In the genomic region with DNA sequence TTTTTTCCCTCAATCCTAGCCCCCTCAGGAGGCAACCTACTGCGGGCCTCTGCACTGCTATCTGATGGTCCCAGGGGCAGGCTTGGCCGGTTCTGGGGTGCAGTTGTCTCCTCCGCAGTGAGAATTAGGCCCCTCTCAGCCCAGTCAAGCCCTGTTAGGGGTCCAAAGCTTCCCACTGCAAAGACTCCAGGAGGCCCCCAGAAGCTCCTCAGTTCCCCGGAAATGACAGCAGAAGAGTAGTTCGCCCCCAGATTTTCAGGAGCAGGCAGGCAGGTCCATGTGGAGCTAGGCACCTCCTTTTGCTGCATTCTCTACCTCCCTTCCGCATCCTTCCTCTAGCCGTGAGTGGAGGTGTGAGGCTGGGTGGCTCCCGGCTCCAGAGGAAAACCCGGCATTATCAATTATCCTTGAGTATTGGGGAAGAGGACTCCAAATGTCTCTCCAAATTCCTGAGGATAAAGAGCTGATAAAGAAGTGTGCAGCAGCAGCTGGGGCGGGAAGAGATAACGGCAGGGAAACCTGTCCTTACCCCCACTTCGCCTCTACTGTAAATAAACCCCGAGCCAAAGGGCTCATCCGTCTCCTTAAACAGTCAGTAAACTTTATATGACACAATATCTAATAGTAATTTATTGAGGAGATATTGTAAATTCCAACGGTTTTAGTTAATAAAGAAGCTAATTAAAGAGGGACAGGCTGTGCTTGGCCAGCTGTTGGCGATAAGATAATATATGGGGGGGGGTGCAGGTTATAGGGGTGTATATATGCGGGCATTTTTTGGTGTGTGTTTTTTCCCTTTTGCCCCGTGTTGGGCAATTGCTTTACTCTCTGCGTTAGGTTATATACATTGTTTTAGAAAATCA, we compare ENCODE assay signal across 1 cellular context.
TF ChIP-seq lines count a peak whose summit lies in the region.

No MANE protein-coding gene starts in this region.

TF ChIP-seq in A549, 52 proteins besides CTCF, POLR2A, EP300 and RAD21 (continued from another document):
- TF ChIP-seq, protein P1, sequence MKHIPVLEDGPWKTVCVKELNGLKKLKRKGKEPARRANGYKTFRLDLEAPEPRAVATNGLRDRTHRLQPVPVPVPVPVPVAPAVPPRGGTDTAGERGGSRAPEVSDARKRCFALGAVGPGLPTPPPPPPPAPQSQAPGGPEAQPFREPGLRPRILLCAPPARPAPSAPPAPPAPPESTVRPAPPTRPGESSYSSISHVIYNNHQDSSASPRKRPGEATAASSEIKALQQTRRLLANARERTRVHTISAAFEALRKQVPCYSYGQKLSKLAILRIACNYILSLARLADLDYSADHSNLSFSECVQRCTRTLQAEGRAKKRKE (CRISPR knock-in tag; IDR thresholded peaks at IDR 0.05; ENCODE audit: low read depth), result no peak
- TF ChIP-seq GATA3 (IDR thresholded peaks at IDR 0.05; ENCODE audit: borderline replicate concordance) (no peak), HEYL (CRISPR knock-in tag; IDR thresholded peaks at IDR 0.05) (no peak)
